In the genomic region with DNA sequence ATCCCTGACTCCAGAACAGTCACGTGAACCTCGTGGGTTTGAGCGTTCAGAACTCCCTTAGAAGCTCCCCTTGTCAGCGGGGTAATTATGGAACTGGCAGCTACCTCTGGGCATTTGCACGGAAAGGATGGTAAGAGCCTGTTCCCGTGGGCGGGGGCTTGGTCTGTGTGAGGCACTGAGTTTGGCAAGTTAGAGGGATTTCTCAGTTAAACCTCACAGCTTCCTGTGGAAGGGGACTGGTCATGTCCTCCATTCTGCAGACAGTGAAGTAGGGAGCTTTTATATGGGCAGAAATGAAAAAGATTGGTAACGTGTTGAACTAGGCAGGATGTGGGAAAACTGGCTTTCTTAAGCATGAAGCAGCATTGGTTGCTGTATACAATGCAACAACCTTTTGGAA, we compare ENCODE assay signal across 1 cellular context.
TF ChIP-seq lines count a peak whose summit lies in the region.

No MANE protein-coding gene starts in this region.

TF ChIP-seq in H1, 55 proteins besides CTCF, POLR2A, EP300 and RAD21:
- TF ChIP-seq KDM1A (IDR thresholded peaks at IDR 0.05; ENCODE audit: borderline replicate concordance, low read length): peak; percentile 32; the same call in 1 of the 2 replicates
- no peak for TF ChIP-seq SP2 (IDR thresholded peaks at IDR 0.05; ENCODE audit: low read length)
- TF ChIP-seq ZNF274 (IDR thresholded peaks at IDR 0.05; ENCODE audit: borderline replicate concordance, extremely low read depth, low read length): no peak
- TF ChIP-seq BACH1 (IDR thresholded peaks at IDR 0.05; ENCODE audit: low read length): no peak
TF ChIP-seq in H1: peak in this region for 1.
